In the genomic region with DNA sequence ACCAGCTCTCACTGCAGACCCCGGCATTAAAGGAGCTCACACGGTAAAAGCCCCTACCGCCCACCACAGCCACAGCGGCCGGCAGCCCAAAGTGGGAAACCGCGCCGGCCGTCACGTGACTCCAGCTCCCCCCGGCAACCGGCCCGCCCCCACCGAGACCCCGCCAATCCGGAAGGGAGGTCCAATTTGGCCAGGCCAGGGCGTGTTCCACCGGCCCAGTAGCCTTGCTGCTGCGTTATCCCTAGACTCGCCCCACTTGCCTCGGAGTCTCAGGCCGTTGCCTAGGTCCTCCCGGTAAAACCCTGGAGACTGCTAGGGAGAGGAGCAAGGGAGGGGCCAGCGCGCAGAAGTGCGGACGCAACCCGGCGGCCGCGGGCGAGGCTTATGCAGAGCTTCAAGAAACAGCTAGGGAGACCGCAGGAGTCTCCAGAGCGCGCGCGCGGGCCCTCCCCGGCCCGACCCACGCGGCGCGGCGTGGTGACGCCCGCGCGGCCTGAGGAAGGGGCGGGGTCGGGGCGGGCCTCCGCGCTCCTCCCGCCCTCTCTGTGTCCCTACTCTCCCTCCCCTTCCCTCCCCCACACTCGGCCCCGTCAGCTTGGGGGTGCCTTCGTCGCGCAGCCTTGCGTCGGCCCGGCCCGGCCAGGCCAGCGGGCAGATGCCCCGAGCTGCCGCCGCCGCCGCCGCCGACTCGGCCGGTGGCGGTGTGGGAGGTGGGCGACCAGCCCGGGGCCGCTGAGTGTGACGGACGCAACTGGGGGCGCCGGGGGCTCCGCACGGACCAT, we compare ENCODE assay signal across 1 cellular context.
TF ChIP-seq lines count a peak whose summit lies in the region.

A gene with protein sequence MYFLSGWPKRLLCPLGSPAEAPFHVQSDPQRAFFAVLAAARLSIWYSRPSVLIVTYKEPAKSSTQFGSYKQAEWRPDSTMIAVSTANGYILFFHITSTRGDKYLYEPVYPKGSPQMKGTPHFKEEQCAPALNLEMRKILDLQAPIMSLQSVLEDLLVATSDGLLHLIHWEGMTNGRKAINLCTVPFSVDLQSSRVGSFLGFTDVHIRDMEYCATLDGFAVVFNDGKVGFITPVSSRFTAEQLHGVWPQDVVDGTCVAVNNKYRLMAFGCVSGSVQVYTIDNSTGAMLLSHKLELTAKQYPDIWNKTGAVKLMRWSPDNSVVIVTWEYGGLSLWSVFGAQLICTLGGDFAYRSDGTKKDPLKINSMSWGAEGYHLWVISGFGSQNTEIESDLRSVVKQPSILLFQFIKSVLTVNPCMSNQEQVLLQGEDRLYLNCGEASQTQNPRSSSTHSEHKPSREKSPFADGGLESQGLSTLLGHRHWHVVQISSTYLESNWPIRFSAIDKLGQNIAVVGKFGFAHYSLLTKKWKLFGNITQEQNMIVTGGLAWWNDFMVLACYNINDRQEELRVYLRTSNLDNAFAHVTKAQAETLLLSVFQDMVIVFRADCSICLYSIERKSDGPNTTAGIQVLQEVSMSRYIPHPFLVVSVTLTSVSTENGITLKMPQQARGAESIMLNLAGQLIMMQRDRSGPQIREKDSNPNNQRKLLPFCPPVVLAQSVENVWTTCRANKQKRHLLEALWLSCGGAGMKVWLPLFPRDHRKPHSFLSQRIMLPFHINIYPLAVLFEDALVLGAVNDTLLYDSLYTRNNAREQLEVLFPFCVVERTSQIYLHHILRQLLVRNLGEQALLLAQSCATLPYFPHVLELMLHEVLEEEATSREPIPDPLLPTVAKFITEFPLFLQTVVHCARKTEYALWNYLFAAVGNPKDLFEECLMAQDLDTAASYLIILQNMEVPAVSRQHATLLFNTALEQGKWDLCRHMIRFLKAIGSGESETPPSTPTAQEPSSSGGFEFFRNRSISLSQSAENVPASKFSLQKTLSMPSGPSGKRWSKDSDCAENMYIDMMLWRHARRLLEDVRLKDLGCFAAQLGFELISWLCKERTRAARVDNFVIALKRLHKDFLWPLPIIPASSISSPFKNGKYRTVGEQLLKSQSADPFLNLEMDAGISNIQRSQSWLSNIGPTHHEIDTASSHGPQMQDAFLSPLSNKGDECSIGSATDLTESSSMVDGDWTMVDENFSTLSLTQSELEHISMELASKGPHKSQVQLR (N-terminal part only) (plus strand): TSS at position 578 of the 782 bp plus-strand sequence. CDS start 203 bp downstream, at position 781.

TF ChIP-seq in GM12878, 131 proteins besides CTCF, POLR2A, EP300 and RAD21 (continued from another document and continues in another):
- TF ChIP-seq, protein P1, sequence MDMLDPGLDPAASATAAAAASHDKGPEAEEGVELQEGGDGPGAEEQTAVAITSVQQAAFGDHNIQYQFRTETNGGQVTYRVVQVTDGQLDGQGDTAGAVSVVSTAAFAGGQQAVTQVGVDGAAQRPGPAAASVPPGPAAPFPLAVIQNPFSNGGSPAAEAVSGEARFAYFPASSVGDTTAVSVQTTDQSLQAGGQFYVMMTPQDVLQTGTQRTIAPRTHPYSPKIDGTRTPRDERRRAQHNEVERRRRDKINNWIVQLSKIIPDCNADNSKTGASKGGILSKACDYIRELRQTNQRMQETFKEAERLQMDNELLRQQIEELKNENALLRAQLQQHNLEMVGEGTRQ (IDR thresholded peaks at IDR 0.05; ENCODE audit: borderline replicate concordance, low read depth, low read length), result peak; percentile 63
- no peak for TF ChIP-seq ETV6 (conservative IDR thresholded peaks at IDR 0.05 in 1 of 2, IDR thresholded peaks at IDR 0.05 in 1 of 2; ENCODE audit: borderline replicate concordance in 1 of 2, low read depth in 1 of 2)
- TF ChIP-seq, protein P2, sequence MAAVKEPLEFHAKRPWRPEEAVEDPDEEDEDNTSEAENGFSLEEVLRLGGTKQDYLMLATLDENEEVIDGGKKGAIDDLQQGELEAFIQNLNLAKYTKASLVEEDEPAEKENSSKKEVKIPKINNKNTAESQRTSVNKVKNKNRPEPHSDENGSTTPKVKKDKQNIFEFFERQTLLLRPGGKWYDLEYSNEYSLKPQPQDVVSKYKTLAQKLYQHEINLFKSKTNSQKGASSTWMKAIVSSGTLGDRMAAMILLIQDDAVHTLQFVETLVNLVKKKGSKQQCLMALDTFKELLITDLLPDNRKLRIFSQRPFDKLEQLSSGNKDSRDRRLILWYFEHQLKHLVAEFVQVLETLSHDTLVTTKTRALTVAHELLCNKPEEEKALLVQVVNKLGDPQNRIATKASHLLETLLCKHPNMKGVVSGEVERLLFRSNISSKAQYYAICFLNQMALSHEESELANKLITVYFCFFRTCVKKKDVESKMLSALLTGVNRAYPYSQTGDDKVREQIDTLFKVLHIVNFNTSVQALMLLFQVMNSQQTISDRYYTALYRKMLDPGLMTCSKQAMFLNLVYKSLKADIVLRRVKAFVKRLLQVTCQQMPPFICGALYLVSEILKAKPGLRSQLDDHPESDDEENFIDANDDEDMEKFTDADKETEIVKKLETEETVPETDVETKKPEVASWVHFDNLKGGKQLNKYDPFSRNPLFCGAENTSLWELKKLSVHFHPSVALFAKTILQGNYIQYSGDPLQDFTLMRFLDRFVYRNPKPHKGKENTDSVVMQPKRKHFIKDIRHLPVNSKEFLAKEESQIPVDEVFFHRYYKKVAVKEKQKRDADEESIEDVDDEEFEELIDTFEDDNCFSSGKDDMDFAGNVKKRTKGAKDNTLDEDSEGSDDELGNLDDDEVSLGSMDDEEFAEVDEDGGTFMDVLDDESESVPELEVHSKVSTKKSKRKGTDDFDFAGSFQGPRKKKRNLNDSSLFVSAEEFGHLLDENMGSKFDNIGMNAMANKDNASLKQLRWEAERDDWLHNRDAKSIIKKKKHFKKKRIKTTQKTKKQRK (IDR thresholded peaks at IDR 0.05; ENCODE audit: low read depth, low read length), result no peak
- TF ChIP-seq ZZZ3 (IDR thresholded peaks at IDR 0.05; ENCODE audit: control insufficient read depth, insufficient read length, low read depth), result no peak
- peak; percentile 68; the same call in 1 of the 2 replicates for TF ChIP-seq EED (IDR thresholded peaks at IDR 0.05; ENCODE audit: low read depth)
- peak; percentile 8; the same call in 1 of the 2 replicates for TF ChIP-seq SPI1 (IDR thresholded peaks at IDR 0.05; ENCODE audit: borderline replicate concordance, insufficient read depth, low read depth, low read length)
- no peak for TF ChIP-seq RB1 (IDR thresholded peaks at IDR 0.05; ENCODE audit: borderline replicate concordance)
- TF ChIP-seq WRNIP1 (IDR thresholded peaks at IDR 0.05; ENCODE audit: borderline replicate concordance, low read depth, low read length), result no peak
- TF ChIP-seq HDGF (IDR thresholded peaks at IDR 0.05), result no peak
- peak; percentile 56 for TF ChIP-seq NBN (IDR thresholded peaks at IDR 0.05)
- no peak for TF ChIP-seq HDAC2 (IDR thresholded peaks at IDR 0.05)
- TF ChIP-seq, protein P3, sequence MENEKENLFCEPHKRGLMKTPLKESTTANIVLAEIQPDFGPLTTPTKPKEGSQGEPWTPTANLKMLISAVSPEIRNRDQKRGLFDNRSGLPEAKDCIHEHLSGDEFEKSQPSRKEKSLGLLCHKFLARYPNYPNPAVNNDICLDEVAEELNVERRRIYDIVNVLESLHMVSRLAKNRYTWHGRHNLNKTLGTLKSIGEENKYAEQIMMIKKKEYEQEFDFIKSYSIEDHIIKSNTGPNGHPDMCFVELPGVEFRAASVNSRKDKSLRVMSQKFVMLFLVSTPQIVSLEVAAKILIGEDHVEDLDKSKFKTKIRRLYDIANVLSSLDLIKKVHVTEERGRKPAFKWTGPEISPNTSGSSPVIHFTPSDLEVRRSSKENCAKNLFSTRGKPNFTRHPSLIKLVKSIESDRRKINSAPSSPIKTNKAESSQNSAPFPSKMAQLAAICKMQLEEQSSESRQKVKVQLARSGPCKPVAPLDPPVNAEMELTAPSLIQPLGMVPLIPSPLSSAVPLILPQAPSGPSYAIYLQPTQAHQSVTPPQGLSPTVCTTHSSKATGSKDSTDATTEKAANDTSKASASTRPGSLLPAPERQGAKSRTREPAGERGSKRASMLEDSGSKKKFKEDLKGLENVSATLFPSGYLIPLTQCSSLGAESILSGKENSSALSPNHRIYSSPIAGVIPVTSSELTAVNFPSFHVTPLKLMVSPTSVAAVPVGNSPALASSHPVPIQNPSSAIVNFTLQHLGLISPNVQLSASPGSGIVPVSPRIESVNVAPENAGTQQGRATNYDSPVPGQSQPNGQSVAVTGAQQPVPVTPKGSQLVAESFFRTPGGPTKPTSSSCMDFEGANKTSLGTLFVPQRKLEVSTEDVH (IDR thresholded peaks at IDR 0.05; ENCODE audit: low read depth, partially characterized antibody), result no peak
- no peak for TF ChIP-seq ZNF24 (IDR thresholded peaks at IDR 0.05)
- peak in 1 of 2 experiments; percentile 84; a peak in 2 of 3 replicates for TF ChIP-seq EGR1 (IDR thresholded peaks at IDR 0.05; ENCODE audit: borderline replicate concordance in 1 of 2, low read depth in 2 of 2, low read length in 2 of 2)
- no peak for TF ChIP-seq BMI1 (IDR thresholded peaks at IDR 0.05; ENCODE audit: borderline replicate concordance)
- TF ChIP-seq, protein P4, sequence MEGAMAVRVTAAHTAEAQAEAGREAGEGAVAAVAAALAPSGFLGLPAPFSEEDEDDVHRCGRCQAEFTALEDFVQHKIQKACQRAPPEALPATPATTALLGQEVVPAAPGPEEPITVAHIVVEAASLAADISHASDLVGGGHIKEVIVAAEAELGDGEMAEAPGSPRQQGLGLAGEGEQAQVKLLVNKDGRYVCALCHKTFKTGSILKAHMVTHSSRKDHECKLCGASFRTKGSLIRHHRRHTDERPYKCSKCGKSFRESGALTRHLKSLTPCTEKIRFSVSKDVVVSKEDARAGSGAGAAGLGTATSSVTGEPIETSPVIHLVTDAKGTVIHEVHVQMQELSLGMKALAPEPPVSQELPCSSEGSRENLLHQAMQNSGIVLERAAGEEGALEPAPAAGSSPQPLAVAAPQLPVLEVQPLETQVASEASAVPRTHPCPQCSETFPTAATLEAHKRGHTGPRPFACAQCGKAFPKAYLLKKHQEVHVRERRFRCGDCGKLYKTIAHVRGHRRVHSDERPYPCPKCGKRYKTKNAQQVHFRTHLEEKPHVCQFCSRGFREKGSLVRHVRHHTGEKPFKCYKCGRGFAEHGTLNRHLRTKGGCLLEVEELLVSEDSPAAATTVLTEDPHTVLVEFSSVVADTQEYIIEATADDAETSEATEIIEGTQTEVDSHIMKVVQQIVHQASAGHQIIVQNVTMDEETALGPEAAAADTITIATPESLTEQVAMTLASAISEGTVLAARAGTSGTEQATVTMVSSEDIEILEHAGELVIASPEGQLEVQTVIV (IDR thresholded peaks at IDR 0.05; ENCODE audit: borderline replicate concordance, partially characterized antibody), result no peak
- no peak for TF ChIP-seq KDM1A (IDR thresholded peaks at IDR 0.05; ENCODE audit: borderline replicate concordance)
- no peak for TF ChIP-seq ZNF622 (IDR thresholded peaks at IDR 0.05)
- peak; percentile 69; the same call in 1 of the 2 replicates for TF ChIP-seq NR2F1 (conservative IDR thresholded peaks at IDR 0.05)
- no peak for TF ChIP-seq TCF12 (IDR thresholded peaks at IDR 0.05; ENCODE audit: low read depth, low read length)
- TF ChIP-seq BRCA1 (IDR thresholded peaks at IDR 0.05; ENCODE audit: low read depth, low read length), result no peak
- TF ChIP-seq, protein P5, sequence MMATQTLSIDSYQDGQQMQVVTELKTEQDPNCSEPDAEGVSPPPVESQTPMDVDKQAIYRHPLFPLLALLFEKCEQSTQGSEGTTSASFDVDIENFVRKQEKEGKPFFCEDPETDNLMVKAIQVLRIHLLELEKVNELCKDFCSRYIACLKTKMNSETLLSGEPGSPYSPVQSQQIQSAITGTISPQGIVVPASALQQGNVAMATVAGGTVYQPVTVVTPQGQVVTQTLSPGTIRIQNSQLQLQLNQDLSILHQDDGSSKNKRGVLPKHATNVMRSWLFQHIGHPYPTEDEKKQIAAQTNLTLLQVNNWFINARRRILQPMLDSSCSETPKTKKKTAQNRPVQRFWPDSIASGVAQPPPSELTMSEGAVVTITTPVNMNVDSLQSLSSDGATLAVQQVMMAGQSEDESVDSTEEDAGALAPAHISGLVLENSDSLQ (IDR thresholded peaks at IDR 0.05), result no peak
- TF ChIP-seq, protein P6, sequence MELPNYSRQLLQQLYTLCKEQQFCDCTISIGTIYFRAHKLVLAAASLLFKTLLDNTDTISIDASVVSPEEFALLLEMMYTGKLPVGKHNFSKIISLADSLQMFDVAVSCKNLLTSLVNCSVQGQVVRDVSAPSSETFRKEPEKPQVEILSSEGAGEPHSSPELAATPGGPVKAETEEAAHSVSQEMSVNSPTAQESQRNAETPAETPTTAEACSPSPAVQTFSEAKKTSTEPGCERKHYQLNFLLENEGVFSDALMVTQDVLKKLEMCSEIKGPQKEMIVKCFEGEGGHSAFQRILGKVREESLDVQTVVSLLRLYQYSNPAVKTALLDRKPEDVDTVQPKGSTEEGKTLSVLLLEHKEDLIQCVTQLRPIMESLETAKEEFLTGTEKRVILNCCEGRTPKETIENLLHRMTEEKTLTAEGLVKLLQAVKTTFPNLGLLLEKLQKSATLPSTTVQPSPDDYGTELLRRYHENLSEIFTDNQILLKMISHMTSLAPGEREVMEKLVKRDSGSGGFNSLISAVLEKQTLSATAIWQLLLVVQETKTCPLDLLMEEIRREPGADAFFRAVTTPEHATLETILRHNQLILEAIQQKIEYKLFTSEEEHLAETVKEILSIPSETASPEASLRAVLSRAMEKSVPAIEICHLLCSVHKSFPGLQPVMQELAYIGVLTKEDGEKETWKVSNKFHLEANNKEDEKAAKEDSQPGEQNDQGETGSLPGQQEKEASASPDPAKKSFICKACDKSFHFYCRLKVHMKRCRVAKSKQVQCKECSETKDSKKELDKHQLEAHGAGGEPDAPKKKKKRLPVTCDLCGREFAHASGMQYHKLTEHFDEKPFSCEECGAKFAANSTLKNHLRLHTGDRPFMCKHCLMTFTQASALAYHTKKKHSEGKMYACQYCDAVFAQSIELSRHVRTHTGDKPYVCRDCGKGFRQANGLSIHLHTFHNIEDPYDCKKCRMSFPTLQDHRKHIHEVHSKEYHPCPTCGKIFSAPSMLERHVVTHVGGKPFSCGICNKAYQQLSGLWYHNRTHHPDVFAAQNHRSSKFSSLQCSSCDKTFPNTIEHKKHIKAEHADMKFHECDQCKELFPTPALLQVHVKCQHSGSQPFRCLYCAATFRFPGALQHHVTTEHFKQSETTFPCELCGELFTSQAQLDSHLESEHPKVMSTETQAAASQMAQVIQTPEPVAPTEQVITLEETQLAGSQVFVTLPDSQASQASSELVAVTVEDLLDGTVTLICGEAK (IDR thresholded peaks at IDR 0.05; ENCODE audit: borderline replicate concordance), result no peak
- TF ChIP-seq BACH1 (IDR thresholded peaks at IDR 0.05; ENCODE audit: borderline replicate concordance), result peak; percentile 89
- TF ChIP-seq IKZF1 (conservative IDR thresholded peaks at IDR 0.05), result peak; percentile 75; the same call in 1 of the 2 replicates
- no peak for TF ChIP-seq RBBP5 (conservative IDR thresholded peaks at IDR 0.05)
